13 cellular contexts compared by ENCODE assay signal in genomic region chr5:40775846-40776657, GRCh38. TPM values are rescaled to one million over a fixed set of nuclear protein-coding genes. Genes with fewer than 3 reads are reported as not detected.
DNase-seq lines count a peak whose midpoint lies in the region; ATAC-seq and TF ChIP-seq lines count a peak whose summit lies in the region.
"Had no signal": no experiment of that assay in that cellular context is flagged by ENCODE, and none has a peak within 500 bp of the region (broad histone marks: within the 10 kb centered on the region; RNA-seq: fewer than 3 reads in every experiment).

No MANE protein-coding gene starts in this region.

- H3K4me1 Mint-ChIP-seq in activated CD8-positive, alpha-beta memory T cell treated with anti-CD3 and anti-CD28 coated beads, Interleukin-2, amount 10 ng/mL, durations not matched to agents 7 days and 5 days: peaks cover 11% of the 10 kb centered on the region
- H3K4me1 Mint-ChIP-seq in stimulated activated effector memory CD8-positive, alpha-beta T cell treated with anti-CD3 and anti-CD28 coated beads, Interleukin-12 subunit alpha, Interleukin-12 subunit beta, amount 100 ng/mL, for 72 hours: peaks cover 23% of the 10 kb centered on the region

- H4K20me1 ChIP-seq in fibroblast of lung (ENCODE audit: control insufficient read depth, extremely low read depth, insufficient read depth, low read length): no peaks in the 10 kb centered on the region

- intact Hi-C loops in upper lobe of right lung (cut with DNase I): no loop called here

- CTCF ChIA-PET in activated CD8-positive, alpha-beta memory T cell treated with anti-CD3 and anti-CD28 coated beads, Interleukin-2, amount 10 ng/mL, durations not matched to agents 7 days and 5 days (lab: Charles Lee): interaction anchor here (0.6 to 1.4 kb wide), 3 partner anchors 21 to 42 kb away, joined by 3 to 5 read pairs (median 3); partner anchors contain the start of gene PRKAA1

- ATAC-seq in activated CD8-positive, alpha-beta memory T cell treated with anti-CD3 and anti-CD28 coated beads, Interleukin-2, amount 10 ng/mL, durations not matched to agents 7 days and 5 days: no peak
- peak; percentile 48 for ATAC-seq in stimulated activated effector memory CD8-positive, alpha-beta T cell treated with anti-CD3 and anti-CD28 coated beads, Interleukin-12 subunit alpha, Interleukin-12 subunit beta, amount 100 ng/mL, for 72 hours
- no peak for ATAC-seq in upper lobe of right lung
- no peak for ATAC-seq in GM21360 (IDR thresholded peaks at IDR 0.05; ENCODE audit: unreplicated experiment)
- ATAC-seq: gastrocnemius medialis had no signal

- H3K4me1 ChIP-seq in fibroblast of lung (ENCODE audit: control insufficient read depth, extremely low read depth, insufficient read depth, low read length) (no peaks in the 10 kb centered on the region), upper lobe of right lung (peaks cover 7% of the 10 kb centered on the region)

- peak overlapping the region; percentile 8 for H3K27ac Mint-ChIP-seq in activated CD8-positive, alpha-beta memory T cell treated with anti-CD3 and anti-CD28 coated beads, Interleukin-2, amount 10 ng/mL, durations not matched to agents 7 days and 5 days
- peak overlapping the region; percentile 44 for H3K27ac Mint-ChIP-seq in stimulated activated effector memory CD8-positive, alpha-beta T cell treated with anti-CD3 and anti-CD28 coated beads, Interleukin-12 subunit alpha, Interleukin-12 subunit beta, amount 100 ng/mL, for 72 hours

- TF ChIP-seq CTCF in fibroblast of lung (conservative IDR thresholded peaks at IDR 0.05 in 1 of 2, IDR thresholded peaks at IDR 0.05 in 1 of 2; ENCODE audit: low read depth in 1 of 2, low read length in 2 of 2): no peak
- TF ChIP-seq CTCF in upper lobe of right lung (IDR thresholded peaks at IDR 0.05): no peak

- no peaks in the 10 kb centered on the region for H3K27me3 Mint-ChIP-seq in activated CD8-positive, alpha-beta memory T cell treated with anti-CD3 and anti-CD28 coated beads, Interleukin-2, amount 10 ng/mL, durations not matched to agents 7 days and 5 days

- H3K36me3 Mint-ChIP-seq in activated CD8-positive, alpha-beta memory T cell treated with anti-CD3 and anti-CD28 coated beads, Interleukin-2, amount 10 ng/mL, durations not matched to agents 7 days and 5 days: peaks cover 33% of the 10 kb centered on the region
- peaks cover 79% of the 10 kb centered on the region for H3K36me3 Mint-ChIP-seq in stimulated activated effector memory CD8-positive, alpha-beta T cell treated with anti-CD3 and anti-CD28 coated beads, Interleukin-12 subunit alpha, Interleukin-12 subunit beta, amount 100 ng/mL, for 72 hours

- H3K27ac ChIP-seq in SK-N-MC (peak overlapping the region; percentile 51), fibroblast of lung (ENCODE audit: insufficient read depth, low read length) (no peak overlapping the region), upper lobe of right lung (no peak overlapping the region)
- H3K27ac ChIP-seq: gastrocnemius medialis had no signal

- H3K9me3 Mint-ChIP-seq in activated CD8-positive, alpha-beta memory T cell treated with anti-CD3 and anti-CD28 coated beads, Interleukin-2, amount 10 ng/mL, durations not matched to agents 7 days and 5 days (ENCODE audit: low read depth): no peaks in the 10 kb centered on the region
- H3K9me3 Mint-ChIP-seq in stimulated activated effector memory CD8-positive, alpha-beta T cell treated with anti-CD3 and anti-CD28 coated beads, Interleukin-12 subunit alpha, Interleukin-12 subunit beta, amount 100 ng/mL, for 72 hours: no peaks in the 10 kb centered on the region

- no peak overlapping the region for H3K4me3 Mint-ChIP-seq in activated CD8-positive, alpha-beta memory T cell treated with anti-CD3 and anti-CD28 coated beads, Interleukin-2, amount 10 ng/mL, durations not matched to agents 7 days and 5 days
- no peak overlapping the region for H3K4me3 Mint-ChIP-seq in stimulated activated effector memory CD8-positive, alpha-beta T cell treated with anti-CD3 and anti-CD28 coated beads, Interleukin-12 subunit alpha, Interleukin-12 subunit beta, amount 100 ng/mL, for 72 hours

- H3K4me3 ChIP-seq in SK-N-MC (0 out of 2 replicates have a peak overlapping the region, but pooled peaks have one; percentile 23), fibroblast of lung (replicated peaks in 1 of 4; ENCODE audit: control extremely low read depth in 1 of 4, insufficient read depth in 1 of 4, low read depth in 3 of 4, low read length in 4 of 4) (no peak overlapping the region), upper lobe of right lung (no peak overlapping the region)
- H3K4me3 ChIP-seq: gastrocnemius medialis had no signal

- DNase-seq in activated CD8-positive, alpha-beta memory T cell treated with anti-CD3 and anti-CD28 coated beads, Interleukin-2, amount 10 ng/mL, durations not matched to agents 7 days and 5 days: no peak
- DNase-seq in activated CD8-positive, alpha-beta memory T cell treated with anti-CD3 and anti-CD28 coated beads, Interleukin-2, amount 50 U/mL, for 4 hours: no peak
- DNase-seq in SK-N-MC (ENCODE audit: low read depth, low spot score): no peak
- no peak for DNase-seq in fibroblast of lung (ENCODE audit: low read depth in 2 of 2)
- DNase-seq in stimulated activated effector memory CD8-positive, alpha-beta T cell treated with anti-CD3 and anti-CD28 coated beads, Interleukin-12 subunit alpha, Interleukin-12 subunit beta, amount 100 ng/mL, for 72 hours (ENCODE audit: low spot score in 2 of 2): no peak
- DNase-seq in NCI-H2107 treated with DMSO at 0.1 percent for 48 hours (lab: John Stamatoyannopoulos, UW; ENCODE audit: unreplicated experiment): no peak
- no peak for DNase-seq in upper lobe of right lung
- DNase-seq: ACHN, amniotic stem cell, gastrocnemius medialis, NCI-H2107, OCI-M1 had no signal

- H3K79me2 ChIP-seq in fibroblast of lung (ENCODE audit: control insufficient read depth, insufficient read depth, low read length): peaks cover 51% of the 10 kb centered on the region

- no peak overlapping the region for H2AFZ ChIP-seq in fibroblast of lung (ENCODE audit: low read length)

- peak overlapping the region; percentile 6 for H3K9ac ChIP-seq in SK-N-MC (ENCODE audit: insufficient read length)
- H3K9ac ChIP-seq in fibroblast of lung (ENCODE audit: insufficient read depth, low read length): no peak overlapping the region

- H3K9me3 ChIP-seq in SK-N-MC (ENCODE audit: low read depth, low read length) (no peaks in the 10 kb centered on the region), fibroblast of lung (ENCODE audit: control insufficient read depth, insufficient read depth, low read depth, low read length) (no peaks in the 10 kb centered on the region), upper lobe of right lung (no peaks in the 10 kb centered on the region)
- H3K9me3 ChIP-seq: gastrocnemius medialis had no signal

- H3K36me3 ChIP-seq in SK-N-MC (ENCODE audit: insufficient read depth, low read length) (peaks cover 54% of the 10 kb centered on the region), fibroblast of lung (ENCODE audit: control insufficient read depth, insufficient read depth, low read length) (peaks cover 6% of the 10 kb centered on the region), upper lobe of right lung (peaks cover 54% of the 10 kb centered on the region)

- H3K27me3 ChIP-seq in fibroblast of lung (ENCODE audit: control insufficient read depth, insufficient read depth, low read length) (no peaks in the 10 kb centered on the region), upper lobe of right lung (no peaks in the 10 kb centered on the region)
- H3K27me3 ChIP-seq: gastrocnemius medialis had no signal

- peak overlapping the region; percentile 36 for H3K4me2 ChIP-seq in fibroblast of lung (ENCODE audit: extremely low read depth, insufficient read depth, low read length)

RNA-seq across cellular contexts. Expression of gene TTC33, which starts 20.3 kb away (rescaled TPM):
- 10 to 100 TPM; 16.3 to 17.7 TPM for total RNA-seq in activated CD8-positive, alpha-beta memory T cell treated with anti-CD3 and anti-CD28 coated beads, Interleukin-2, amount 10 ng/mL, durations not matched to agents 7 days and 5 days
- total RNA-seq in fibroblast of lung: 16.3 and 16.4 TPM in 2 replicates
- 8.0 and 8.7 TPM in 2 replicates for polyA plus RNA-seq in fibroblast of lung
- 6.7 and 7.5 TPM in 2 replicates for polyA plus RNA-seq in fibroblast of lung (2012)
- polyA minus RNA-seq in fibroblast of lung (ENCODE audit: low replicate concordance): 2.3 TPM in 1 of 2 replicates, not detected in the other
- 16.6 TPM for total RNA-seq in upper lobe of right lung

RNA-seq across cellular contexts. Expression of gene PRKAA1, which starts 22.1 kb away (rescaled TPM):
- 10 to 100 TPM; 64.6 to 76.8 TPM for total RNA-seq in activated CD8-positive, alpha-beta memory T cell treated with anti-CD3 and anti-CD28 coated beads, Interleukin-2, amount 10 ng/mL, durations not matched to agents 7 days and 5 days
- total RNA-seq in fibroblast of lung: 107 and 114 TPM in 2 replicates
- polyA plus RNA-seq in fibroblast of lung: 85.4 and 106 TPM in 2 replicates
- 69.9 and 91.3 TPM in 2 replicates for polyA plus RNA-seq in fibroblast of lung (2012)
- polyA minus RNA-seq in fibroblast of lung (ENCODE audit: low replicate concordance): 19.4 and 22.3 TPM in 2 replicates
- total RNA-seq in upper lobe of right lung: 83.0 TPM

RNA-seq across cellular contexts. Expression of gene RPL37, which starts 59.0 kb away (rescaled TPM):
- total RNA-seq in activated CD8-positive, alpha-beta memory T cell treated with anti-CD3 and anti-CD28 coated beads, Interleukin-2, amount 10 ng/mL, durations not matched to agents 7 days and 5 days: 1,000 to 10,000 TPM; 1,192 to 1,333 TPM
- total RNA-seq in fibroblast of lung: 2,414 and 3,168 TPM in 2 replicates
- polyA plus RNA-seq in fibroblast of lung: 881 and 1,185 TPM in 2 replicates
- 2,786 and 3,161 TPM in 2 replicates for polyA plus RNA-seq in fibroblast of lung (2012)
- 208 and 237 TPM in 2 replicates for polyA minus RNA-seq in fibroblast of lung (ENCODE audit: low replicate concordance)
- 942 TPM for total RNA-seq in upper lobe of right lung
